24 cellular contexts compared by ENCODE assay signal in the genomic region with DNA sequence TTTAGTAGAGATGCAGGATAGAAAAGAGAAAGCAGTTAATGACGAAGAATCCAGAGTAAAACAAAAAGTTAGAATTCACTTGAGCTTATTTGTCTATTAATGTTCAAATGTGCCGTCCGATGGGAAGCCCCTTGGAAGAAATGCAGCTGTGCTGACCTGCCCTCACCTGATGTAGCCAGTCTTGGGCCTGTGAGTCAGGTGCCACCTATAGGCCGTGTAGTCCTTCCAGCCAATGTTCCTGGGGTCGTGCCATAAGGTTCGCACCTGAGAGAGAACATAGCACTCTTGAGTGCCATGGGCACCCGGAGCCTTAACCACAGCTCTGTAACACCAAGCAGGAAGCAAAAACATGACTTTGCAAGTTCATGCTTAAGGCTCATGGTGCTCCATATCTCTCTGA. TPM values are rescaled to one million over a fixed set of nuclear protein-coding genes. Genes with fewer than 3 reads are reported as not detected.
"Had no signal": no experiment of that assay in that cellular context is flagged by ENCODE, and none has a peak within 500 bp of the region (broad histone marks: within the 10 kb centered on the region; RNA-seq: fewer than 3 reads in every experiment).

No MANE protein-coding gene starts in this region.

- H3K27ac Mint-ChIP-seq: activated T-helper 17 cell treated with anti-CD3 and anti-CD28 coated beads, Interleukin-2, amount 50 U/mL, for 72 hours; brain; immature natural killer cell; naive B cell; neural progenitor cell had no signal

- H3K9me3 ChIP-seq: esophagus squamous epithelium, left ventricle myocardium inferior, mucosa of descending colon, pancreas, thyroid gland had no signal

- H3K27ac ChIP-seq: esophagus squamous epithelium, heart right ventricle, left ventricle myocardium inferior, neural progenitor cell, pancreas, spleen, thyroid gland, VCaP had no signal

- H3K9me3 Mint-ChIP-seq: activated T-helper 17 cell treated with anti-CD3 and anti-CD28 coated beads, Interleukin-2, amount 50 U/mL, for 72 hours had no signal

- ATAC-seq: activated T-helper 17 cell treated with anti-CD3 and anti-CD28 coated beads, Interleukin-2, amount 50 U/mL, for 72 hours; heart right ventricle; mucosa of descending colon; pancreas had no signal

- H3K36me3 ChIP-seq: neural progenitor cell, pancreas, thyroid gland had no signal

- H3K9ac ChIP-seq: neural progenitor cell had no signal

- H3K4me3 ChIP-seq: esophagus squamous epithelium, heart right ventricle, left ventricle myocardium inferior, mucosa of descending colon, neural progenitor cell, pancreas, spleen, thyroid gland had no signal

- DNase-seq: activated CD4-positive, alpha-beta T cell treated with anti-CD3 and anti-CD28 coated beads for 1 hour; activated naive CD4-positive, alpha-beta T cell treated with Interleukin-2 at 50 U/mL for 16 hours; activated T-cell treated with anti-CD3 and anti-CD28 coated beads, Interleukin-2, amount 50 U/mL, for 1 hour; central memory CD4-positive, alpha-beta T cell; cortex of kidney; esophagus squamous epithelium; heart right ventricle; immature natural killer cell; kidney glomerular epithelial cell; left ventricle myocardium inferior; mammary epithelial cell; naive B cell; pancreas; spleen; stimulated activated CD8-positive, alpha-beta memory T cell treated with anti-CD3 and anti-CD28 coated beads, Interleukin-4, amount 100 ng/mL, for 48 hours; stimulated activated naive CD4-positive, alpha-beta T cell; T-helper 2 cell; thyroid gland had no signal

- H3K4me1 ChIP-seq: left ventricle myocardium inferior, neural progenitor cell, pancreas, spleen, thyroid gland had no signal

- H3K4me2 ChIP-seq: neural progenitor cell had no signal

- H3K4me1 Mint-ChIP-seq: activated T-helper 17 cell treated with anti-CD3 and anti-CD28 coated beads, Interleukin-2, amount 50 U/mL, for 72 hours; brain; naive B cell; neural progenitor cell had no signal

- H3K27me3 ChIP-seq: esophagus squamous epithelium, neural progenitor cell, pancreas, spleen, thyroid gland had no signal

- H3K4me3 Mint-ChIP-seq: activated T-helper 17 cell treated with anti-CD3 and anti-CD28 coated beads, Interleukin-2, amount 50 U/mL, for 72 hours; brain; immature natural killer cell; naive B cell; neural progenitor cell had no signal

- H2AFZ ChIP-seq: neural progenitor cell had no signal

RNA-seq across cellular contexts. Expression of a gene that starts 32.4 kb away (rescaled TPM):
- total RNA-seq: activated CD8-positive, alpha-beta memory T cell treated with anti-CD3 and anti-CD28 coated beads for 36 hours; activated T-helper 17 cell treated with anti-CD3 and anti-CD28 coated beads, Interleukin-2, amount 50 U/mL, for 72 hours had no signal
